ENCODE assay signal across 23 cellular contexts in genomic region chr21:45142916-45143315, GRCh38.
"Had no signal": no experiment of that assay in that cellular context is flagged by ENCODE, and none has a peak within 500 bp of the region (broad histone marks: within the 10 kb centered on the region; RNA-seq: fewer than 3 reads in every experiment).

No MANE protein-coding gene starts in this region.

- H3K36me3 ChIP-seq: SJSA1, suprapubic skin had no signal

- H3K27me3 ChIP-seq: body of pancreas, heart right ventricle, SJSA1, suprapubic skin had no signal

- ATAC-seq: esophagus mucosa; mucosa of descending colon; naive thymus-derived CD4-positive, alpha-beta T cell had no signal

- H3K4me3 Mint-ChIP-seq: activated naive CD8-positive, alpha-beta T cell treated with anti-CD3 and anti-CD28 coated beads for 36 hours; immature natural killer cell; naive thymus-derived CD4-positive, alpha-beta T cell; stimulated activated naive CD8-positive, alpha-beta T cell treated with anti-CD3 and anti-CD28 coated beads, Interleukin-15, Interleukin-2, amounts not matched to agents 100 ng/mL and 50 ng/mL, for 24 hours; T-helper 1 cell treated with Interleukin-12 subunit alpha and Interleukin-12 subunit beta and Interleukin-4 antibody, amounts not matched to agents 30 μg/mL and 1 μg/mL, for 36 hours; type B pancreatic cell had no signal

- H3K9me3 ChIP-seq: body of pancreas, heart right ventricle, mucosa of descending colon, SJSA1, suprapubic skin had no signal

- DNase-seq: activated CD4-positive, alpha-beta T cell treated with anti-CD3 and anti-CD28 coated beads for 1 hour; activated CD4-positive, alpha-beta T cell treated with anti-CD3 and anti-CD28 coated beads, Interleukin-2, amount 50 U/mL, for 48 hours; activated naive CD4-positive, alpha-beta T cell; activated naive CD8-positive, alpha-beta T cell treated with anti-CD3 and anti-CD28 coated beads for 36 hours; amniotic stem cell; central memory CD4-positive, alpha-beta T cell; cortex of kidney; effector CD4-positive, alpha-beta T cell; heart right ventricle; immature natural killer cell; kidney glomerular epithelial cell; mucosa of descending colon; naive thymus-derived CD4-positive, alpha-beta T cell; stimulated activated CD4-positive, alpha-beta T cell treated with anti-CD3 and anti-CD28 coated beads, Interleukin-12 subunit alpha, Interleukin-12 subunit beta, amount 100 ng/mL, for 4 hours; stimulated activated CD4-positive, alpha-beta T cell treated with anti-CD3 and anti-CD28 coated beads, Interleukin-2, amount 100 ng/mL, for 24 hours; WERI-Rb-1 had no signal

- H3K36me3 Mint-ChIP-seq: type B pancreatic cell had no signal

- H3K27me3 Mint-ChIP-seq: activated naive CD8-positive, alpha-beta T cell treated with anti-CD3 and anti-CD28 coated beads for 36 hours; naive thymus-derived CD4-positive, alpha-beta T cell; stimulated activated naive CD8-positive, alpha-beta T cell treated with anti-CD3 and anti-CD28 coated beads, Interleukin-15, Interleukin-2, amounts not matched to agents 100 ng/mL and 50 ng/mL, for 24 hours; type B pancreatic cell had no signal

- H3K9me3 Mint-ChIP-seq: activated naive CD8-positive, alpha-beta T cell treated with anti-CD3 and anti-CD28 coated beads for 36 hours; immature natural killer cell; naive thymus-derived CD4-positive, alpha-beta T cell; stimulated activated naive CD8-positive, alpha-beta T cell treated with anti-CD3 and anti-CD28 coated beads, Interleukin-15, Interleukin-2, amounts not matched to agents 100 ng/mL and 50 ng/mL, for 24 hours; T-helper 1 cell treated with Interleukin-12 subunit alpha and Interleukin-12 subunit beta and Interleukin-4 antibody, amounts not matched to agents 30 μg/mL and 1 μg/mL, for 36 hours; type B pancreatic cell had no signal

- H3K27ac ChIP-seq: body of pancreas, heart right ventricle, SJSA1, suprapubic skin, WERI-Rb-1 had no signal

- H3K27ac Mint-ChIP-seq: activated naive CD8-positive, alpha-beta T cell treated with anti-CD3 and anti-CD28 coated beads for 36 hours; stimulated activated naive CD8-positive, alpha-beta T cell treated with anti-CD3 and anti-CD28 coated beads, Interleukin-15, Interleukin-2, amounts not matched to agents 100 ng/mL and 50 ng/mL, for 24 hours; T-helper 1 cell treated with Interleukin-12 subunit alpha and Interleukin-12 subunit beta and Interleukin-4 antibody, amounts not matched to agents 30 μg/mL and 1 μg/mL, for 36 hours; type B pancreatic cell had no signal

- H3K4me3 ChIP-seq: body of pancreas, heart right ventricle, mucosa of descending colon, SJSA1, suprapubic skin had no signal
